ENCODE assay signal across 23 cellular contexts in genomic region chr3:3059637-3060036, GRCh38. TPM values are rescaled to one million over a fixed set of nuclear protein-coding genes. Genes with fewer than 3 reads are reported as not detected.
DNase-seq lines count a peak whose midpoint lies in the region; ATAC-seq and TF ChIP-seq lines count a peak whose summit lies in the region.
"Had no signal": no experiment of that assay in that cellular context is flagged by ENCODE, and none has a peak within 500 bp of the region (broad histone marks: within the 10 kb centered on the region; RNA-seq: fewer than 3 reads in every experiment).

No MANE protein-coding gene starts in this region.

- peaks cover 95% of the 10 kb centered on the region for H3K9me3 Mint-ChIP-seq in GM23338
- no peaks in the 10 kb centered on the region for H3K9me3 Mint-ChIP-seq in H9
- H3K9me3 Mint-ChIP-seq: CD4-positive, alpha-beta T cell; CD8-positive, alpha-beta T cell had no signal

- H3K4ac ChIP-seq in mesenchymal stem cell (ENCODE audit: low read depth in 1 of 2, low read length in 2 of 2) (no peak overlapping the region), H9 (ENCODE audit: low read depth, low read length) (no peak overlapping the region)

- no peak overlapping the region for H4K8ac ChIP-seq in mesenchymal stem cell (ENCODE audit: low read length)
- no peak overlapping the region for H4K8ac ChIP-seq in H9 (replicated peaks; ENCODE audit: insufficient read length, low read depth, low read length)

- TF ChIP-seq POLR2A in upper lobe of left lung (IDR thresholded peaks at IDR 0.05): no peak

- H2BK5ac ChIP-seq in mesenchymal stem cell (ENCODE audit: low read depth, low read length, poor library complexity, severe bottlenecking) (no peak overlapping the region), H9 (ENCODE audit: insufficient read length, low read length) (no peak overlapping the region)

- H3K79me1 ChIP-seq in mesenchymal stem cell (replicated peaks; ENCODE audit: low read length, poor library complexity, severe bottlenecking) (no peaks in the 10 kb centered on the region), H9 (ENCODE audit: insufficient read depth, low read depth, low read length, poor library complexity, severe bottlenecking) (no peaks in the 10 kb centered on the region)

- no peak overlapping the region for H3K4me3 ChIP-seq in GM23338
- no peak overlapping the region for H3K4me3 ChIP-seq in left lung
- H3K4me3 ChIP-seq in lung: no peak overlapping the region
- no peak overlapping the region for H3K4me3 ChIP-seq in upper lobe of left lung
- H3K4me3 ChIP-seq in mesenchymal stem cell (ENCODE audit: insufficient read depth in 1 of 2, low read depth in 1 of 2, low read length in 2 of 2): no peak overlapping the region
- H3K4me3 ChIP-seq: A549; BLaER1 treated with 17β-estradiol and CSF1 and Interleukin-3, amounts not matched to agents 10 nM and 100 nM; GM12878 had no signal

- no peak for TF ChIP-seq EP300 in upper lobe of left lung (IDR thresholded peaks at IDR 0.05)

- H3K27ac Mint-ChIP-seq in GM23338 (no peak overlapping the region), H9 (peak overlapping the region in 1 of 3 experiments; percentile 14; a peak in 1 of 7 replicates)
- H3K27ac Mint-ChIP-seq: B cell; CD4-positive, alpha-beta T cell; CD8-positive, alpha-beta T cell had no signal

- no peak overlapping the region for H3K14ac ChIP-seq in mesenchymal stem cell (ENCODE audit: low read length in 2 of 2)
- H3K14ac ChIP-seq in H9 (ENCODE audit: insufficient read depth, low read length): no peak overlapping the region

- DNase-seq in GM23338 (ENCODE audit: low spot score) (no peak), left lung (no peak), lung (ENCODE audit: low spot score) (no peak), upper lobe of left lung (no peak), mesenchymal stem cell (no peak), NCI-H2227 (lab: John Stamatoyannopoulos, UW; ENCODE audit: unreplicated experiment) (no peak), H9 (no peak), ecto neural progenitor cell (ENCODE audit: low spot score) (no peak)
- DNase-seq: AML-193; Caco-2; Calu3; CD4-positive, alpha-beta T cell; CD8-positive, alpha-beta T cell; DMS79 treated with DMSO at 0.1 percent for 48 hours; GF-D8 had no signal

- H3K18ac ChIP-seq in mesenchymal stem cell (ENCODE audit: low read depth in 1 of 2, low read length in 2 of 2) (no peak overlapping the region), H9 (ENCODE audit: insufficient read length, low read depth, low read length) (no peak overlapping the region)

- H3K4me1 Mint-ChIP-seq in GM23338 (no peaks in the 10 kb centered on the region), H9 (peaks cover 35 to 38% of the 10 kb centered on the region in 2 experiments)
- H3K4me1 Mint-ChIP-seq: B cell had no signal

- WGBS in lung, 2 donors: 41 to 68% methylated on average over 1 of the region's 1 CpG
- WGBS in upper lobe of left lung, 2 donors: 27 to 54% methylated on average over 1 of the region's 1 CpG
- 77% methylated on average over 1 of the region's 1 CpG for WGBS in mesenchymal stem cell
- WGBS in H9 (ENCODE audit: extremely low coverage, insufficient read length, low lambda C conversion rate): no CpG with 5 or more reads among the region's 1 CpG

- H3K4me3 Mint-ChIP-seq in GM23338 (no peak overlapping the region), H9 (no peak overlapping the region)
- H3K4me3 Mint-ChIP-seq: B cell; CD4-positive, alpha-beta T cell; CD8-positive, alpha-beta T cell had no signal

- H3K27me3 Mint-ChIP-seq in GM23338 (ENCODE audit: insufficient read depth, low read depth, poor library complexity) (peaks cover 4% of the 10 kb centered on the region), H9 (ENCODE audit: low read depth) (no peaks in the 10 kb centered on the region)

- H3K36me3 ChIP-seq in GM23338 (ENCODE audit: insufficient read depth) (no peaks in the 10 kb centered on the region), left lung (no peaks in the 10 kb centered on the region), lung (ENCODE audit: control insufficient read depth in 2 of 2, insufficient read depth in 2 of 2, low read length in 2 of 2) (no peaks in the 10 kb centered on the region), upper lobe of left lung (no peaks in the 10 kb centered on the region), mesenchymal stem cell (ENCODE audit: control insufficient read depth in 1 of 2, insufficient read depth in 2 of 2, low read depth in 1 of 2, low read length in 2 of 2) (no peaks in the 10 kb centered on the region)
- H3K36me3 ChIP-seq: BLaER1 treated with 17β-estradiol and CSF1 and Interleukin-3, amounts not matched to agents 10 nM and 100 nM had no signal

- no peaks in the 10 kb centered on the region for H3K23me2 ChIP-seq in H9 (ENCODE audit: insufficient read length, low read depth, low read length, poor library complexity, severe bottlenecking)

- H3K79me2 ChIP-seq in GM23338 (replicated peaks; ENCODE audit: insufficient read depth) (no peaks in the 10 kb centered on the region), H9 (ENCODE audit: insufficient read depth, low read length) (no peaks in the 10 kb centered on the region)

- H2AFZ ChIP-seq in GM23338 (no peak overlapping the region), mesenchymal stem cell (ENCODE audit: low read depth, low read length) (no peak overlapping the region), H9 (ENCODE audit: low read length) (no peak overlapping the region)

- H3T11ph ChIP-seq in H9 (ENCODE audit: low read length): no peak overlapping the region

- H2BK120ac ChIP-seq in mesenchymal stem cell (ENCODE audit: low read depth, low read length): no peak overlapping the region
- no peak overlapping the region for H2BK120ac ChIP-seq in H9 (ENCODE audit: low read depth, low read length, poor library complexity, severe bottlenecking)

- H3K9ac ChIP-seq in mesenchymal stem cell (ENCODE audit: low read length) (no peak overlapping the region), H9 (ENCODE audit: extremely low read depth, insufficient read length, low read length) (no peak overlapping the region)
- H3K9ac ChIP-seq: BLaER1 treated with 17β-estradiol and CSF1 and Interleukin-3, amounts not matched to agents 10 nM and 100 nM had no signal

- H4K91ac ChIP-seq in mesenchymal stem cell (ENCODE audit: low read length): no peak overlapping the region
- no peak overlapping the region for H4K91ac ChIP-seq in H9 (ENCODE audit: insufficient read length, low read depth, low read length)

- H3K9me2 ChIP-seq in GM23338 (ENCODE audit: insufficient read depth): 0 out of 2 replicates have a peak, but pooled peaks cover 6% of the 10 kb centered on the region

- peaks cover 46% of the 10 kb centered on the region for H3K36me3 Mint-ChIP-seq in GM23338 (ENCODE audit: low read depth)
- H3K36me3 Mint-ChIP-seq in H9 (ENCODE audit: insufficient read depth in 1 of 3, low read depth in 3 of 3): no peaks in the 10 kb centered on the region; a peak in 1 of 7 replicates
- H3K36me3 Mint-ChIP-seq: CD8-positive, alpha-beta T cell had no signal

- H3K23ac ChIP-seq in mesenchymal stem cell (ENCODE audit: low read length in 2 of 2): no peak overlapping the region
- no peak overlapping the region for H3K23ac ChIP-seq in H9 (ENCODE audit: insufficient read length, low read depth, low read length)

- H3F3A ChIP-seq in GM23338 (replicated peaks; ENCODE audit: low read depth): no peaks in the 10 kb centered on the region

- H3K9me3 ChIP-seq in left lung (no peaks in the 10 kb centered on the region), lung (ENCODE audit: control insufficient read depth in 2 of 2, insufficient read depth in 1 of 2, low read length in 1 of 2) (no peaks in the 10 kb centered on the region), upper lobe of left lung (no peaks in the 10 kb centered on the region), mesenchymal stem cell (ENCODE audit: control insufficient read depth, low read length) (no peaks in the 10 kb centered on the region), H9 (ENCODE audit: control insufficient read depth, low read depth, low read length) (no peaks in the 10 kb centered on the region)
- H3K9me3 ChIP-seq: A549; BLaER1 treated with 17β-estradiol and CSF1 and Interleukin-3, amounts not matched to agents 10 nM and 100 nM; Caco-2 had no signal

- H3K4me2 ChIP-seq in GM23338: 0 out of 2 replicates have a peak overlapping the region, but pooled peaks have one; percentile 42
- H3K4me2 ChIP-seq in mesenchymal stem cell (ENCODE audit: low read length, poor library complexity, severe bottlenecking): no peak overlapping the region
- H3K4me2 ChIP-seq in H9 (ENCODE audit: insufficient read depth, insufficient read length, low read length): no peak overlapping the region
- H3K4me2 ChIP-seq: A549; BLaER1 treated with 17β-estradiol and CSF1 and Interleukin-3, amounts not matched to agents 10 nM and 100 nM had no signal

- H3K27me3 ChIP-seq in GM23338 (ENCODE audit: insufficient read depth) (no peaks in the 10 kb centered on the region), left lung (no peaks in the 10 kb centered on the region), lung (ENCODE audit: control insufficient read depth, insufficient read depth) (no peaks in the 10 kb centered on the region), upper lobe of left lung (no peaks in the 10 kb centered on the region), mesenchymal stem cell (ENCODE audit: control insufficient read depth in 1 of 2, insufficient read depth in 1 of 2, low read length in 2 of 2) (no peaks in the 10 kb centered on the region), H9 (ENCODE audit: insufficient read depth, low read length) (no peaks in the 10 kb centered on the region)
- H3K27me3 ChIP-seq: BLaER1 treated with 17β-estradiol and CSF1 and Interleukin-3, amounts not matched to agents 10 nM and 100 nM had no signal

- H2BK20ac ChIP-seq in H9 (ENCODE audit: low read depth, low read length, poor library complexity, severe bottlenecking): no peak overlapping the region

- peaks cover 21% of the 10 kb centered on the region for H3K4me1 ChIP-seq in GM23338 (ENCODE audit: insufficient read depth)
- no peaks in the 10 kb centered on the region for H3K4me1 ChIP-seq in left lung
- H3K4me1 ChIP-seq in lung (ENCODE audit: control insufficient read depth in 2 of 2, insufficient read depth in 2 of 2, low read length in 2 of 2): peaks cover 0 to 1% of the 10 kb centered on the region in 2 donors
- H3K4me1 ChIP-seq in upper lobe of left lung: peaks cover 0 to 5% (median 0%) of the 10 kb centered on the region in 4 donors
- H3K4me1 ChIP-seq in mesenchymal stem cell (ENCODE audit: control insufficient read depth, insufficient read depth, low read depth, low read length): no peaks in the 10 kb centered on the region
- H3K4me1 ChIP-seq in H9 (ENCODE audit: insufficient read depth, low read length): no peaks in the 10 kb centered on the region; the same call in 1 of the 2 replicates
- H3K4me1 ChIP-seq: A549; BLaER1 treated with 17β-estradiol and CSF1 and Interleukin-3, amounts not matched to agents 10 nM and 100 nM had no signal

- no peak overlapping the region for H3K56ac ChIP-seq in H9 (ENCODE audit: insufficient read length, low read depth, low read length)

- H2BK12ac ChIP-seq in mesenchymal stem cell (ENCODE audit: low read length in 2 of 2) (no peak overlapping the region), H9 (ENCODE audit: insufficient read length, low read depth, low read length) (no peak overlapping the region)

- ATAC-seq in GM23338: no peak
- peak; percentile 75 for ATAC-seq in left lung
- ATAC-seq in lung (ENCODE audit: insufficient read depth, low FRiP score): peak; percentile 36
- ATAC-seq in upper lobe of left lung (ENCODE audit: low FRiP score in 2 of 2): peak; percentile 28 to 40
- ATAC-seq: A549; CD8-positive, alpha-beta T cell; GM12878 had no signal

- H2AK5ac ChIP-seq in mesenchymal stem cell (ENCODE audit: low read length, severe bottlenecking) (no peak overlapping the region), H9 (ENCODE audit: insufficient read length, low read length) (no peak overlapping the region)

- H3K27ac ChIP-seq in GM23338 (ENCODE audit: low read depth): no peak overlapping the region
- H3K27ac ChIP-seq in left lung: no peak overlapping the region
- H3K27ac ChIP-seq in lung (ENCODE audit: low read depth in 1 of 2, low read length in 1 of 2): no peak overlapping the region
- H3K27ac ChIP-seq in upper lobe of left lung: no peak overlapping the region
- no peak overlapping the region for H3K27ac ChIP-seq in mesenchymal stem cell (ENCODE audit: low read length, poor library complexity, severe bottlenecking)
- H3K27ac ChIP-seq in H9 (ENCODE audit: insufficient read length, low read depth, low read length): no peak overlapping the region
- H3K27ac ChIP-seq: 22Rv1; A549; BLaER1 treated with 17β-estradiol and CSF1 and Interleukin-3, amounts not matched to agents 10 nM and 100 nM; C4-2B had no signal

- H2BK15ac ChIP-seq in mesenchymal stem cell (ENCODE audit: low read depth, poor library complexity, severe bottlenecking): no peak overlapping the region
- H2BK15ac ChIP-seq in H9 (ENCODE audit: low read depth, low read length): no peak overlapping the region

- no peak for TF ChIP-seq CTCF in GM23338 (conservative IDR thresholded peaks at IDR 0.05; ENCODE audit: low read depth in 2 of 2)
- no peak for TF ChIP-seq CTCF in left lung (IDR thresholded peaks at IDR 0.05)
- no peak for TF ChIP-seq CTCF in lung (IDR thresholded peaks at IDR 0.05; ENCODE audit: control extremely low read depth, extremely low read depth)
- no peak for TF ChIP-seq CTCF in upper lobe of left lung (IDR thresholded peaks at IDR 0.05)
- TF ChIP-seq CTCF in H9 (conservative IDR thresholded peaks at IDR 0.05): no peak

- no peaks in the 10 kb centered on the region for H4K20me1 ChIP-seq in GM23338 (replicated peaks; ENCODE audit: insufficient read depth)
- H4K20me1 ChIP-seq in H9 (ENCODE audit: control insufficient read depth, insufficient read depth, insufficient read length): no peaks in the 10 kb centered on the region
- H4K20me1 ChIP-seq: BLaER1 treated with 17β-estradiol and CSF1 and Interleukin-3, amounts not matched to agents 10 nM and 100 nM had no signal

- intact Hi-C loops in left lung (cut with DNase I): no loop called here

- H4K5ac ChIP-seq in H9 (ENCODE audit: insufficient read length, low read depth, low read length): no peak overlapping the region

RNA-seq across cellular contexts. Expression of gene IL5RA, which starts 50.5 kb away (rescaled TPM):
- total RNA-seq in GM23338 (2014; rRNA removed; shearing (Covaris generic)): 0.31 TPM in 1 of 2 replicates, not detected in the other
- polyA plus RNA-seq in GM23338 (2016; fragmentation: Nextera tagmentation; extraction: Ambion mirVana) (not detected in 2 replicates), lung (1 to 10 TPM; 1.1 to 1.6 TPM)
- total RNA-seq in left lung (1 to 10 TPM in 1 of 2 donors, under 1 TPM in 1; 0.50 to 2.5 TPM), lung (10 to 100 TPM; 13.8 to 23.3 TPM), upper lobe of left lung (10 to 100 TPM in 1 of 6 donors, 1 to 10 TPM in 4, under 1 TPM in 1; 0.46 to 17.7 (median 3.7) TPM), H9 (2021) (not detected in 2 replicates)
- polyA plus RNA-seq in mesenchymal stem cell (2013, experiment 1 of 2): 0.07 TPM
- not detected for polyA plus RNA-seq in mesenchymal stem cell (2013, experiment 2 of 2)
- total RNA-seq: A172; Calu3; CD8-positive, alpha-beta T cell had no signal
- polyA plus RNA-seq: A549, BJ had no signal
